ENCODE assay signal across 1 cellular context in the genomic region with DNA sequence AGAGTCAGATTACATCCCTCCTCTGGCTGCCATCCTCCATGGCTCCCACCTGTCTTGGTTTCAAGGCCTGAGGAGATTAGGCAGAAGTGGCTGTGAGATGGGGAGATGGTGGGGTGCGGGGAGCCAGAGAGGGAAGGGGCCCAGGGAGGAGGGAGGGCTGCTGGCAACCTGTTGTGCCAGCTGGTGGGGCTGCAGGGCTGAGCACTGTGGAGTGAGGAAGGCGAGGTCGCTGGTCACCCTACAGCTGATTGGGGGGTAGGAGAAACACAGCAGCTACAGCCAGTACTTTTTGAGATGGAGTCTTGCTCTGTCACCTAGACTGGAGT.
TF ChIP-seq lines count a peak whose summit lies in the region.

No MANE protein-coding gene starts in this region.

TF ChIP-seq in HepG2, 621 proteins besides CTCF, POLR2A, EP300 and RAD21:
- TF ChIP-seq IRF2 (CRISPR knock-in tag; IDR thresholded peaks at IDR 0.05) (no peak), NONO (IDR thresholded peaks at IDR 0.05) (no peak), NONO (CRISPR knock-in tag; conservative IDR thresholded peaks at IDR 0.05) (no peak), ZC3H13 (CRISPR knock-in tag; IDR thresholded peaks at IDR 0.05) (no peak), ZNF296 (CRISPR knock-in tag; conservative IDR thresholded peaks at IDR 0.05) (no peak), SIX1 (CRISPR knock-in tag; IDR thresholded peaks at IDR 0.05; ENCODE audit: borderline replicate concordance) (no peak), CHD4 (IDR thresholded peaks at IDR 0.05; ENCODE audit: borderline replicate concordance, low read length) (no peak)
